Comparison of ENCODE assay signal across 1 cellular context in the genomic region with DNA sequence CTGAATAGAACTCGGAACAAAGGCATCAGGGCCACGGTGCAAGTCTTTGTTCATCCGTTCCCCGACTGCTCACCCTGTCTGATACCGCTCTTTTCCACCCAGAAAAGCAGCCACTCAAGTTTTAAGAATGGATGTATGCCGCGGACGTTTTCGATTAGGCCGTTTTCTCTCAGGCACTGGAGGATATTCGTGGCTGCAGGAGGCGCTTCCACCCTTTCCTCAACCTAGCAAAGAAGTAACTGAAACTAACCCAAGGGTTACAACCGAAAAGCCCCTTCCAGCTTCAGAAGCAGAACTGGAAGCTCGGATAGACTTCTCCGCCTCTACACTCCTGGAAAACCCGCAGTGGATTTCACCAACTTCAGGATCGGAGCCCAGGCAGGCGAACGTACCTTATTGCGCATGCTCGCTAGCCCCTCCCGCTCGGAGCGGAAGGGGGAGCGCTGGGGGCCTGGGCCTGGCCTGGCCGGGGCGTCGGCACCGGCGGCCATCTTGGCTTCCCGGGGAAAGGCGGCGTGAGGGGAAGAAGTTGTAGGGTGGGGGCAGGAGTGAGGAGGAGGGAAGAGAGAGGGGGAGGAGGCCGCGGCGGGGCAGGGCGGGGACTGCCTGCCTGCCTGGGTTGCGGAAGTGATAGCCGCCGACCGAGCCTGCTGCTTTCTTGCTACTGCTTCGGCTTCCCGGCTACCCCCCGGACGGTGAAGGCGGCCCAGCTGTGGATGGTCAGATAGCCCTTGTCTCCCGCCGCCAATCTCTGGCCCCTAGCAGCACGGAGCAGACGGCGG.
A peak's percentile ranks its signal among the peaks of the same experiment; 100 is the strongest.
TF ChIP-seq lines count a peak whose summit lies in the region.

A gene (plus strand): TSS at position 619 of the 782 bp plus-strand sequence. CDS start 191 bp downstream, outside the sequence.

TF ChIP-seq in HEK293, 187 proteins besides CTCF, POLR2A, EP300 and RAD21 (continued from another document and continues in another):
- no peak for TF ChIP-seq ZNF223 (tag by site-specific recombination; IDR thresholded peaks at IDR 0.05)
- TF ChIP-seq, protein P1, sequence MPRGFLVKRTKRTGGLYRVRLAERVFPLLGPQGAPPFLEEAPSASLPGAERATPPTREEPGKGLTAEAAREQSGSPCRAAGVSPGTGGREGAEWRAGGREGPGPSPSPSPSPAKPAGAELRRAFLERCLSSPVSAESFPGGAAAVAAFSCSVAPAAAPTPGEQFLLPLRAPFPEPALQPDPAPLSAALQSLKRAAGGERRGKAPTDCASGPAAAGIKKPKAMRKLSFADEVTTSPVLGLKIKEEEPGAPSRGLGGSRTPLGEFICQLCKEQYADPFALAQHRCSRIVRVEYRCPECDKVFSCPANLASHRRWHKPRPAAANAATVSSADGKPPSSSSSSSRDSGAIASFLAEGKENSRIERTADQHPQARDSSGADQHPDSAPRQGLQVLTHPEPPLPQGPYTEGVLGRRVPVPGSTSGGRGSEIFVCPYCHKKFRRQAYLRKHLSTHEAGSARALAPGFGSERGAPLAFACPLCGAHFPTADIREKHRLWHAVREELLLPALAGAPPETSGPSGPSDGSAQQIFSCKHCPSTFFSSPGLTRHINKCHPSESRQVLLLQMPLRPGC (tag by site-specific recombination; IDR thresholded peaks at IDR 0.05) = no peak
- peak; percentile 83 for TF ChIP-seq EGR2 (tag by site-specific recombination; IDR thresholded peaks at IDR 0.05; ENCODE audit: low read depth)
- TF ChIP-seq YY1 (tag by site-specific recombination; IDR thresholded peaks at IDR 0.05) = peak; percentile 85
- TF ChIP-seq ZBTB20 (tag by site-specific recombination; IDR thresholded peaks at IDR 0.05) = peak; percentile 80; the same call in 1 of the 2 replicates
- no peak for TF ChIP-seq ZNF169 (tag by site-specific recombination; IDR thresholded peaks at IDR 0.05)
- peak; percentile 93 for TF ChIP-seq GLIS1 (tag by site-specific recombination; IDR thresholded peaks at IDR 0.05)
- TF ChIP-seq ZNF610 (tag by site-specific recombination; IDR thresholded peaks at IDR 0.05; ENCODE audit: borderline replicate concordance) = no peak
- peak; percentile 90 for TF ChIP-seq ZBTB17 (tag by site-specific recombination; IDR thresholded peaks at IDR 0.05)
- TF ChIP-seq ZFHX2 (tag by site-specific recombination; conservative IDR thresholded peaks at IDR 0.05) = peak; percentile 80
- TF ChIP-seq, protein P2, sequence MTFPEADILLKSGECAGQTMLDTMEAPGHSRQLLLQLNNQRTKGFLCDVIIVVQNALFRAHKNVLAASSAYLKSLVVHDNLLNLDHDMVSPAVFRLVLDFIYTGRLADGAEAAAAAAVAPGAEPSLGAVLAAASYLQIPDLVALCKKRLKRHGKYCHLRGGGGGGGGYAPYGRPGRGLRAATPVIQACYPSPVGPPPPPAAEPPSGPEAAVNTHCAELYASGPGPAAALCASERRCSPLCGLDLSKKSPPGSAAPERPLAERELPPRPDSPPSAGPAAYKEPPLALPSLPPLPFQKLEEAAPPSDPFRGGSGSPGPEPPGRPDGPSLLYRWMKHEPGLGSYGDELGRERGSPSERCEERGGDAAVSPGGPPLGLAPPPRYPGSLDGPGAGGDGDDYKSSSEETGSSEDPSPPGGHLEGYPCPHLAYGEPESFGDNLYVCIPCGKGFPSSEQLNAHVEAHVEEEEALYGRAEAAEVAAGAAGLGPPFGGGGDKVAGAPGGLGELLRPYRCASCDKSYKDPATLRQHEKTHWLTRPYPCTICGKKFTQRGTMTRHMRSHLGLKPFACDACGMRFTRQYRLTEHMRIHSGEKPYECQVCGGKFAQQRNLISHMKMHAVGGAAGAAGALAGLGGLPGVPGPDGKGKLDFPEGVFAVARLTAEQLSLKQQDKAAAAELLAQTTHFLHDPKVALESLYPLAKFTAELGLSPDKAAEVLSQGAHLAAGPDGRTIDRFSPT (tag by site-specific recombination; IDR thresholded peaks at IDR 0.05) = 0 out of 2 replicates have a peak, but pooled peaks have one; percentile 53
- TF ChIP-seq KLF1 (tag by site-specific recombination; IDR thresholded peaks at IDR 0.05) = peak; percentile 44; the same call in 1 of the 2 replicates
- peak; percentile 100 for TF ChIP-seq ZNF561 (tag by site-specific recombination; IDR thresholded peaks at IDR 0.05; ENCODE audit: borderline replicate concordance)
- no peak for TF ChIP-seq ZNF658 (tag by site-specific recombination; IDR thresholded peaks at IDR 0.05)
- TF ChIP-seq ZFP3 (tag by site-specific recombination; IDR thresholded peaks at IDR 0.05; ENCODE audit: low read depth) = no peak
- peak; percentile 50 for TF ChIP-seq BCL11B (tag by site-specific recombination; IDR thresholded peaks at IDR 0.05; ENCODE audit: low read depth)
- TF ChIP-seq KLF7 (tag by site-specific recombination; IDR thresholded peaks at IDR 0.05; ENCODE audit: borderline replicate concordance) = peak; percentile 50; the same call in 1 of the 2 replicates
- TF ChIP-seq ZBTB8A (tag by site-specific recombination; IDR thresholded peaks at IDR 0.05) = peak; percentile 40
- TF ChIP-seq, protein P3, sequence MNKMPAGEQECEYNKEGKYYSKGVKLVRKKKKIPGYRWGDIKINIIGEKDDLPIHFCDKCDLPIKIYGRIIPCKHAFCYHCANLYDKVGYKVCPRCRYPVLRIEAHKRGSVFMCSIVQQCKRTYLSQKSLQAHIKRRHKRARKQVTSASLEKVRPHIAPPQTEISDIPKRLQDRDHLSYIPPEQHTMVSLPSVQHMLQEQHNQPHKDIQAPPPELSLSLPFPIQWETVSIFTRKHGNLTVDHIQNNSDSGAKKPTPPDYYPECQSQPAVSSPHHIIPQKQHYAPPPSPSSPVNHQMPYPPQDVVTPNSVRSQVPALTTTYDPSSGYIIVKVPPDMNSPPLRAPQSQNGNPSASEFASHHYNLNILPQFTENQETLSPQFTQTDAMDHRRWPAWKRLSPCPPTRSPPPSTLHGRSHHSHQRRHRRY (tag by site-specific recombination; IDR thresholded peaks at IDR 0.05) = no peak
- peak; percentile 36; the same call in 1 of the 2 replicates for TF ChIP-seq ZNF394 (tag by site-specific recombination; IDR thresholded peaks at IDR 0.05; ENCODE audit: borderline replicate concordance)
- peak; percentile 23; the same call in 1 of the 2 replicates for TF ChIP-seq ZBTB48 (tag by site-specific recombination; IDR thresholded peaks at IDR 0.05)
- peak; percentile 84 for TF ChIP-seq SP2 (tag by site-specific recombination; IDR thresholded peaks at IDR 0.05)
- TF ChIP-seq, protein P4, sequence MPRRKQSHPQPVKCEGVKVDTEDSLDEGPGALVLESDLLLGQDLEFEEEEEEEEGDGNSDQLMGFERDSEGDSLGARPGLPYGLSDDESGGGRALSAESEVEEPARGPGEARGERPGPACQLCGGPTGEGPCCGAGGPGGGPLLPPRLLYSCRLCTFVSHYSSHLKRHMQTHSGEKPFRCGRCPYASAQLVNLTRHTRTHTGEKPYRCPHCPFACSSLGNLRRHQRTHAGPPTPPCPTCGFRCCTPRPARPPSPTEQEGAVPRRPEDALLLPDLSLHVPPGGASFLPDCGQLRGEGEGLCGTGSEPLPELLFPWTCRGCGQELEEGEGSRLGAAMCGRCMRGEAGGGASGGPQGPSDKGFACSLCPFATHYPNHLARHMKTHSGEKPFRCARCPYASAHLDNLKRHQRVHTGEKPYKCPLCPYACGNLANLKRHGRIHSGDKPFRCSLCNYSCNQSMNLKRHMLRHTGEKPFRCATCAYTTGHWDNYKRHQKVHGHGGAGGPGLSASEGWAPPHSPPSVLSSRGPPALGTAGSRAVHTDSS (tag by site-specific recombination; IDR thresholded peaks at IDR 0.05) = no peak
- no peak for TF ChIP-seq SCRT1 (tag by site-specific recombination; IDR thresholded peaks at IDR 0.05; ENCODE audit: borderline replicate concordance)
- TF ChIP-seq ZEB2 (tag by site-specific recombination; IDR thresholded peaks at IDR 0.05) = peak; percentile 90
- TF ChIP-seq ZNF335 (tag by site-specific recombination; conservative IDR thresholded peaks at IDR 0.05) = peak; percentile 92
- TF ChIP-seq ZIC2 (tag by site-specific recombination; IDR thresholded peaks at IDR 0.05) = peak; percentile 77
- TF ChIP-seq ZNF629 (tag by site-specific recombination; IDR thresholded peaks at IDR 0.05) = peak; percentile 46
- TF ChIP-seq ZNF660 (tag by site-specific recombination; IDR thresholded peaks at IDR 0.05) = peak; percentile 71
- TF ChIP-seq, protein P5, sequence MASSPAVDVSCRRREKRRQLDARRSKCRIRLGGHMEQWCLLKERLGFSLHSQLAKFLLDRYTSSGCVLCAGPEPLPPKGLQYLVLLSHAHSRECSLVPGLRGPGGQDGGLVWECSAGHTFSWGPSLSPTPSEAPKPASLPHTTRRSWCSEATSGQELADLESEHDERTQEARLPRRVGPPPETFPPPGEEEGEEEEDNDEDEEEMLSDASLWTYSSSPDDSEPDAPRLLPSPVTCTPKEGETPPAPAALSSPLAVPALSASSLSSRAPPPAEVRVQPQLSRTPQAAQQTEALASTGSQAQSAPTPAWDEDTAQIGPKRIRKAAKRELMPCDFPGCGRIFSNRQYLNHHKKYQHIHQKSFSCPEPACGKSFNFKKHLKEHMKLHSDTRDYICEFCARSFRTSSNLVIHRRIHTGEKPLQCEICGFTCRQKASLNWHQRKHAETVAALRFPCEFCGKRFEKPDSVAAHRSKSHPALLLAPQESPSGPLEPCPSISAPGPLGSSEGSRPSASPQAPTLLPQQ (tag by site-specific recombination; IDR thresholded peaks at IDR 0.05) = no peak
- peak; percentile 86 for TF ChIP-seq OSR2 (tag by site-specific recombination; IDR thresholded peaks at IDR 0.05)
- TF ChIP-seq ZSCAN30 (tag by site-specific recombination; IDR thresholded peaks at IDR 0.05) = peak; percentile 5
- TF ChIP-seq ZNF558 (tag by site-specific recombination; IDR thresholded peaks at IDR 0.05) = 0 out of 2 replicates have a peak, but pooled peaks have one; percentile 12
- TF ChIP-seq, protein P6, sequence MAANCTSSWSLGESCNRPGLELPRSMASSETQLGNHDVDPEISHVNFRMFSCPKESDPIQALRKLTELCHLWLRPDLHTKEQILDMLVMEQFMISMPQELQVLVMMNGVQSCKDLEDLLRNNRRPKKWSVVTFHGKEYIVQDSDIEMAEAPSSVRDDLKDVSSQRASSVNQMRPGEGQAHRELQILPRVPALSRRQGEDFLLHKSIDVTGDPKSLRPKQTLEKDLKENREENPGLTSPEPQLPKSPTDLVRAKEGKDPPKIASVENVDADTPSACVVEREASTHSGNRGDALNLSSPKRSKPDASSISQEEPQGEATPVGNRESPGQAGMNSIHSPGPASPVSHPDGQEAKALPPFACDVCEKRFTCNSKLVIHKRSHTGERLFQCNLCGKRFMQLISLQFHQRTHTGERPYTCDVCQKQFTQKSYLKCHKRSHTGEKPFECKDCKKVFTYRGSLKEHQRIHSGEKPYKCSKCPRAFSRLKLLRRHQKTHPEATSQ (tag by site-specific recombination; IDR thresholded peaks at IDR 0.05) = no peak
- TF ChIP-seq, protein P7, sequence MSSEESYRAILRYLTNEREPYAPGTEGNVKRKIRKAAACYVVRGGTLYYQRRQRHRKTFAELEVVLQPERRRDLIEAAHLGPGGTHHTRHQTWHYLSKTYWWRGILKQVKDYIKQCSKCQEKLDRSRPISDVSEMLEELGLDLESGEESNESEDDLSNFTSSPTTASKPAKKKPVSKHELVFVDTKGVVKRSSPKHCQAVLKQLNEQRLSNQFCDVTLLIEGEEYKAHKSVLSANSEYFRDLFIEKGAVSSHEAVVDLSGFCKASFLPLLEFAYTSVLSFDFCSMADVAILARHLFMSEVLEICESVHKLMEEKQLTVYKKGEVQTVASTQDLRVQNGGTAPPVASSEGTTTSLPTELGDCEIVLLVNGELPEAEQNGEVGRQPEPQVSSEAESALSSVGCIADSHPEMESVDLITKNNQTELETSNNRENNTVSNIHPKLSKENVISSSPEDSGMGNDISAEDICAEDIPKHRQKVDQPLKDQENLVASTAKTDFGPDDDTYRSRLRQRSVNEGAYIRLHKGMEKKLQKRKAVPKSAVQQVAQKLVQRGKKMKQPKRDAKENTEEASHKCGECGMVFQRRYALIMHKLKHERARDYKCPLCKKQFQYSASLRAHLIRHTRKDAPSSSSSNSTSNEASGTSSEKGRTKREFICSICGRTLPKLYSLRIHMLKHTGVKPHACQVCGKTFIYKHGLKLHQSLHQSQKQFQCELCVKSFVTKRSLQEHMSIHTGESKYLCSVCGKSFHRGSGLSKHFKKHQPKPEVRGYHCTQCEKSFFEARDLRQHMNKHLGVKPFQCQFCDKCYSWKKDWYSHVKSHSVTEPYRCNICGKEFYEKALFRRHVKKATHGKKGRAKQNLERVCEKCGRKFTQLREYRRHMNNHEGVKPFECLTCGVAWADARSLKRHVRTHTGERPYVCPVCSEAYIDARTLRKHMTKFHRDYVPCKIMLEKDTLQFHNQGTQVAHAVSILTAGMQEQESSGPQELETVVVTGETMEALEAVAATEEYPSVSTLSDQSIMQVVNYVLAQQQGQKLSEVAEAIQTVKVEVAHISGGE (tag by site-specific recombination; conservative IDR thresholded peaks at IDR 0.05; ENCODE audit: low read depth) = peak; percentile 70
- TF ChIP-seq TRIM28 (IDR thresholded peaks at IDR 0.05; ENCODE audit: borderline replicate concordance, low read length) = peak; percentile 74
- TF ChIP-seq, protein P8, sequence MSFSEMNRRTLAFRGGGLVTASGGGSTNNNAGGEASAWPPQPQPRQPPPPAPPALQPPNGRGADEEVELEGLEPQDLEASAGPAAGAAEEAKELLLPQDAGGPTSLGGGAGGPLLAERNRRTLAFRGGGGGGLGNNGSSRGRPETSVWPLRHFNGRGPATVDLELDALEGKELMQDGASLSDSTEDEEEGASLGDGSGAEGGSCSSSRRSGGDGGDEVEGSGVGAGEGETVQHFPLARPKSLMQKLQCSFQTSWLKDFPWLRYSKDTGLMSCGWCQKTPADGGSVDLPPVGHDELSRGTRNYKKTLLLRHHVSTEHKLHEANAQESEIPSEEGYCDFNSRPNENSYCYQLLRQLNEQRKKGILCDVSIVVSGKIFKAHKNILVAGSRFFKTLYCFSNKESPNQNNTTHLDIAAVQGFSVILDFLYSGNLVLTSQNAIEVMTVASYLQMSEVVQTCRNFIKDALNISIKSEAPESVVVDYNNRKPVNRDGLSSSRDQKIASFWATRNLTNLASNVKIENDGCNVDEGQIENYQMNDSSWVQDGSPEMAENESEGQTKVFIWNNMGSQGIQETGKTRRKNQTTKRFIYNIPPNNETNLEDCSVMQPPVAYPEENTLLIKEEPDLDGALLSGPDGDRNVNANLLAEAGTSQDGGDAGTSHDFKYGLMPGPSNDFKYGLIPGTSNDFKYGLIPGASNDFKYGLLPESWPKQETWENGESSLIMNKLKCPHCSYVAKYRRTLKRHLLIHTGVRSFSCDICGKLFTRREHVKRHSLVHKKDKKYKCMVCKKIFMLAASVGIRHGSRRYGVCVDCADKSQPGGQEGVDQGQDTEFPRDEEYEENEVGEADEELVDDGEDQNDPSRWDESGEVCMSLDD (tag by site-specific recombination; IDR thresholded peaks at IDR 0.05) = peak; percentile 95
- TF ChIP-seq SP7 (tag by site-specific recombination; IDR thresholded peaks at IDR 0.05) = peak; percentile 73
- TF ChIP-seq, protein P9, sequence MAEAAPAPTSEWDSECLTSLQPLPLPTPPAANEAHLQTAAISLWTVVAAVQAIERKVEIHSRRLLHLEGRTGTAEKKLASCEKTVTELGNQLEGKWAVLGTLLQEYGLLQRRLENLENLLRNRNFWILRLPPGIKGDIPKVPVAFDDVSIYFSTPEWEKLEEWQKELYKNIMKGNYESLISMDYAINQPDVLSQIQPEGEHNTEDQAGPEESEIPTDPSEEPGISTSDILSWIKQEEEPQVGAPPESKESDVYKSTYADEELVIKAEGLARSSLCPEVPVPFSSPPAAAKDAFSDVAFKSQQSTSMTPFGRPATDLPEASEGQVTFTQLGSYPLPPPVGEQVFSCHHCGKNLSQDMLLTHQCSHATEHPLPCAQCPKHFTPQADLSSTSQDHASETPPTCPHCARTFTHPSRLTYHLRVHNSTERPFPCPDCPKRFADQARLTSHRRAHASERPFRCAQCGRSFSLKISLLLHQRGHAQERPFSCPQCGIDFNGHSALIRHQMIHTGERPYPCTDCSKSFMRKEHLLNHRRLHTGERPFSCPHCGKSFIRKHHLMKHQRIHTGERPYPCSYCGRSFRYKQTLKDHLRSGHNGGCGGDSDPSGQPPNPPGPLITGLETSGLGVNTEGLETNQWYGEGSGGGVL (tag by site-specific recombination; IDR thresholded peaks at IDR 0.05) = peak; percentile 99
- no peak for TF ChIP-seq FEZF1 (tag by site-specific recombination; IDR thresholded peaks at IDR 0.05)
